In the genomic region with DNA sequence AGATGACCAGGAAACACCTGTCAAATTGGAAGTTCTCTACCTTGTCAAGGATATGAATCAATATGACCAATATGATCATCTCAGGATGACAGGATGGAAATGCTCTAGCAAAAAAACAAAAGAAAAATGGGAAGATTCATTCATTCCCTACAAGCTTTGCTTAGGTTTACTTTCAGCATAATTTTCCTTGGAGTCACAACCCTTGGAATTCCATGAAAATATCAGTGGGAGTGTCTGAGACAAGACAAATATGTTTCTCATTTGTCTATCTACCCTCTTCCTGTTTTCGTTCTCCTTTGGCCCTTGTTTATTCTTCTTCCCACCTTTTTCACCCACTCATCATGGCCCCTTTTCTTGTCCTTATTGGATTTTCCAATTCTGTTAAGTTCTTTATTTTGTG, we compare ENCODE assay signal across 15 cellular contexts.
"Had no signal": no experiment of that assay in that cellular context is flagged by ENCODE, and none has a peak within 500 bp of the region (broad histone marks: within the 10 kb centered on the region; RNA-seq: fewer than 3 reads in every experiment).

No MANE protein-coding gene starts in this region.

- H3K4me3 Mint-ChIP-seq: activated CD4-positive, alpha-beta memory T cell treated with anti-CD3 and anti-CD28 coated beads, Interleukin-2, amount 10 ng/mL, durations not matched to agents 7 days and 5 days; activated T-cell treated with anti-CD3 and anti-CD28 coated beads, Interleukin-2, amount 50 U/mL, for 24 hours; immature natural killer cell had no signal

- DNase-seq: activated CD4-positive, alpha-beta memory T cell treated with anti-CD3 and anti-CD28 coated beads, Interleukin-2, amount 10 ng/mL, durations not matched to agents 7 days and 5 days; activated CD4-positive, alpha-beta T cell treated with anti-CD3 and anti-CD28 coated beads for 4 hours; activated naive CD4-positive, alpha-beta T cell treated with anti-CD3 and anti-CD28 coated beads, Interleukin-2, amount 50 U/mL, for 16 hours; activated T-cell treated with anti-CD3 and anti-CD28 coated beads, Interleukin-2, amount 50 U/mL, for 24 hours; central memory CD4-positive, alpha-beta T cell; cortex of kidney; effector CD8-positive, alpha-beta T cell; gastrocnemius medialis; heart left ventricle; immature natural killer cell; left colon; midbrain; right cardiac atrium; tibial artery had no signal

- H3K27ac ChIP-seq: gastrocnemius medialis, tibial artery had no signal

- H3K27ac Mint-ChIP-seq: activated CD4-positive, alpha-beta memory T cell treated with anti-CD3 and anti-CD28 coated beads, Interleukin-2, amount 10 ng/mL, durations not matched to agents 7 days and 5 days; activated T-cell treated with anti-CD3 and anti-CD28 coated beads, Interleukin-2, amount 50 U/mL, for 24 hours; immature natural killer cell; progenitor cell of endocrine pancreas had no signal

- H3K27me3 Mint-ChIP-seq: activated CD4-positive, alpha-beta memory T cell treated with anti-CD3 and anti-CD28 coated beads, Interleukin-2, amount 10 ng/mL, durations not matched to agents 7 days and 5 days; progenitor cell of endocrine pancreas had no signal

- H3K9me3 Mint-ChIP-seq: activated CD4-positive, alpha-beta memory T cell treated with anti-CD3 and anti-CD28 coated beads, Interleukin-2, amount 10 ng/mL, durations not matched to agents 7 days and 5 days; activated T-cell treated with anti-CD3 and anti-CD28 coated beads, Interleukin-2, amount 50 U/mL, for 24 hours; immature natural killer cell had no signal
